In the genomic region with DNA sequence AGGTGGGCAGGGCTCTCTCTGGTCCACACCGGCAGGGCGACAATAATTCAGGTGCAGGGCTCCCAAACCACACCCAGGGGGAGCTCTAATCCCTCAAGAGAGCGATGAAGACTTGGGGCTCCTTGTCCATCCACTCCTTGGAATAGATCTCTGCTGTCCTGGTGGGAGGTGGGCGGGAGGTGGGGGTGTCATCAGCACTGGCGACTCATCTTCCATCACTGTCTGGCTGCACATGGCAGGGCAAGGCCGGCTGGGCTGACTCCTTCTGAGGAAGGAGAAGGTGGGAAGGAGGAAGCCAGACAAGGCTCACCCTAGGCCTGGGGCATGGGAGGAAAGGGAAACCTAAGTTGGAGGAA, we compare ENCODE assay signal across 9 cellular contexts. TPM values are rescaled to one million over a fixed set of nuclear protein-coding genes. Genes with fewer than 3 reads are reported as not detected.
DNase-seq lines count a peak whose midpoint lies in the region; ATAC-seq and TF ChIP-seq lines count a peak whose summit lies in the region.
"Had no signal": no experiment of that assay in that cellular context is flagged by ENCODE, and none has a peak within 500 bp of the region (broad histone marks: within the 10 kb centered on the region; RNA-seq: fewer than 3 reads in every experiment).

No MANE protein-coding gene starts in this region.

- H3K27me3 ChIP-seq in OCI-LY3 (ENCODE audit: low read depth, low read length): peaks cover 44% of the 10 kb centered on the region
- H3K27me3 ChIP-seq in lower lobe of right lung (ENCODE audit: low read depth): no peaks in the 10 kb centered on the region

- no peak overlapping the region for H3K4me3 ChIP-seq in OCI-LY3 (ENCODE audit: low read length)
- no peak overlapping the region for H3K4me3 ChIP-seq in lower lobe of right lung

- H2AFZ ChIP-seq in OCI-LY3 (ENCODE audit: low read depth, low read length): no peak overlapping the region

- H3K27ac ChIP-seq in OCI-LY3 (ENCODE audit: low read length) (no peak overlapping the region), lower lobe of right lung (no peak overlapping the region)

- H3K9me3 ChIP-seq in OCI-LY3 (ENCODE audit: insufficient read depth, low read length): no peaks in the 10 kb centered on the region
- no peaks in the 10 kb centered on the region for H3K9me3 ChIP-seq in lower lobe of right lung

- peak; percentile 67 for DNase-seq in EL
- peak; percentile 48 for DNase-seq in cerebellum (ENCODE audit: low spot score)
- DNase-seq in lower lobe of right lung: peak; percentile 45
- no peak for DNase-seq in activated effector memory CD4-positive, alpha-beta T cell treated with Interleukin-2 at 50 U/mL for 16 hours

- H3K36me3 ChIP-seq in OCI-LY3 (replicated peaks; ENCODE audit: low read depth, low read length) (no peaks in the 10 kb centered on the region), lower lobe of right lung (no peaks in the 10 kb centered on the region)

- H3K4me1 ChIP-seq in OCI-LY3 (ENCODE audit: low read length) (no peaks in the 10 kb centered on the region), lower lobe of right lung (peaks cover 4% of the 10 kb centered on the region)

- H3K9ac ChIP-seq in OCI-LY3 (ENCODE audit: low read length): no peak overlapping the region

- intact Hi-C loops in lower lobe of right lung (cut with DNase I): no loop called here

- no peaks in the 10 kb centered on the region for H3K79me2 ChIP-seq in OCI-LY3 (ENCODE audit: low read length)

- TF ChIP-seq CTCF in OCI-LY3 (IDR thresholded peaks at IDR 0.05; ENCODE audit: low read depth, low read length) (peak; percentile 79), lower lobe of right lung (IDR thresholded peaks at IDR 0.05) (peak; percentile 44)

- ATAC-seq in HG03108 (IDR thresholded peaks at IDR 0.05; ENCODE audit: unreplicated experiment) (peak; percentile 49), lower lobe of right lung (peak; percentile 66 to 75), HG02763 (IDR thresholded peaks at IDR 0.05; ENCODE audit: unreplicated experiment) (no peak), HG03571 (IDR thresholded peaks at IDR 0.05; ENCODE audit: unreplicated experiment) (no peak)
- ATAC-seq: T-cell had no signal

- H3K4me2 ChIP-seq in OCI-LY3 (ENCODE audit: low read length): no peak overlapping the region

- H4K20me1 ChIP-seq in OCI-LY3 (ENCODE audit: insufficient read depth, low read length): no peaks in the 10 kb centered on the region

RNA-seq across cellular contexts. Expression of a gene that starts 29.3 kb away (rescaled TPM):
- total RNA-seq in cerebellum (not detected), lower lobe of right lung (6.4 TPM)
- total RNA-seq: T-cell had no signal

RNA-seq across cellular contexts. Expression of a gene that starts 50.9 kb away (rescaled TPM):
- total RNA-seq in cerebellum (not detected), lower lobe of right lung (35.3 TPM)

Comparison
In these comparisons a context has a peak if more than half of its experiments do, and no peak if none do; other contexts are left out.
1. ATAC-seq: peak in HG03108 (single experiment) and lower lobe of right lung (2 of 2); none in HG02763 (single experiment) and HG03571 (single experiment).
2. RNA of a gene that starts 50.9 kb away (total RNA-seq): 35.3 TPM in lower lobe of right lung (single experiment); not detected in cerebellum (single experiment); every median in the first group is over 10 times any median in the second.